Comparison of ENCODE assay signal across 27 cellular contexts in the genomic region with DNA sequence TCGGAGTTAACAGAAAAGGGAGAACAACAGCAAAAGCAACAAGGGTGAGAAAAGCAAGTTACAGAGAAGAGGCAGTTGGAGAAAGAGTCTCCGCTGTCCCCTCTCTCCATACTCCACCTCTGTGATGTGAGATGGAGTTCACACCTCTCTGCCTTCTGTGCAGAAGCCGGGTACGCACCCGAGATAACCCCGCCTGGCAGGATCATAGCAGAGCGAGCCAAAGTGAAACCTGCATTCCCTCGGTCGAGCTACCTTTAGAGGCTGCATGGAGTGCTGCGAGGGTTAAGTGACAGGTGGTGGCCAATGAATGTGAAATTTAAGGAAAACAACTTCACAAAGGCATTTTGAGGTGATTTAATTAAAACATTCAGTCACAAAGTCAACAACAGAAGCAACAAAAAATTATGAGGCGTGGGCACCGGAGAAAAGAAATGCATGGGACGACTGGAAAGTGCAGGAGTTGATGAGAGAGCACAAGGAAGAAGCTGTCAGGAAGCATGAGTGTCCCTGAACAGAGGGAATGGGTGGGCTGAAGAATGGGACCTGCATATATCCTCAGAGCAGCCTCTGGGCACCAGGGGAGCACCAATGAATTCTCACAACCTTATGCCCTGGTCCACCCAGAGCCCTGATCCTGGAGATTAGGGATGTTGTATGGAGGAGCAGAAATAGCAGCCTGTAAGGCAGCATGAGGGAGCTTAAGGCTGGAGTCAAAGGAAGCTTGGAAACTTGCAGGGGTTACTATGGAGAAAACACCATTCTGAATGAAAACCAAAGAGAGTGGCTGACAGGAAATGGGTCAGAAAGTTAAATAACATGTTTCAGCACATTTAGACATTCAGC.
DNase-seq lines count a peak whose midpoint lies in the region; ATAC-seq, FAIRE-seq and TF ChIP-seq lines count a peak whose summit lies in the region.
"Had no signal": no experiment of that assay in that cellular context is flagged by ENCODE, and none has a peak within 500 bp of the region (broad histone marks: within the 10 kb centered on the region; RNA-seq: fewer than 3 reads in every experiment).

No MANE protein-coding gene starts in this region.

- no peak overlapping the region for H2BK5ac ChIP-seq in neuronal stem cell (ENCODE audit: low read length)

- FAIRE-seq in keratinocyte (lab: Jason Lieb, UNC) = peak; percentile 43
- FAIRE-seq in urothelium cell line (lab: Jason Lieb, UNC) = peak; percentile 30
- FAIRE-seq: endothelial cell of umbilical vein, G401.6, GM12878, TTC549 had no signal

- no peak overlapping the region for H2BK15ac ChIP-seq in neuronal stem cell (ENCODE audit: low read length)

- H3K9me3 Mint-ChIP-seq in activated naive CD4-positive, alpha-beta T cell treated with anti-CD3 and anti-CD28 coated beads, Interleukin-2, amount 50 U/mL, for 24 hours = no peaks in the 10 kb centered on the region
- peaks cover 1% of the 10 kb centered on the region for H3K9me3 Mint-ChIP-seq in activated naive CD4-positive, alpha-beta T cell treated with anti-CD3 and anti-CD28 coated beads for 36 hours
- H3K9me3 Mint-ChIP-seq: activated naive CD8-positive, alpha-beta T cell treated with anti-CD3 and anti-CD28 coated beads for 36 hours; activated T-helper 1 cell treated with anti-CD3 and anti-CD28 coated beads, Interleukin-12 subunit alpha, Interleukin-12 subunit beta, Interleukin-2, Interleukin-4 antibody, amounts not matched to agents 30 ng/mL and 10 ng/mL and 1 ng/mL, durations not matched to agents 14 hours and 24 hours and 36 hours had no signal

- no peaks in the 10 kb centered on the region for H3K4me1 Mint-ChIP-seq in activated naive CD4-positive, alpha-beta T cell treated with anti-CD3 and anti-CD28 coated beads, Interleukin-2, amount 50 U/mL, for 24 hours
- no peaks in the 10 kb centered on the region for H3K4me1 Mint-ChIP-seq in activated naive CD4-positive, alpha-beta T cell treated with anti-CD3 and anti-CD28 coated beads for 36 hours (ENCODE audit: low read depth)
- H3K4me1 Mint-ChIP-seq: activated naive CD8-positive, alpha-beta T cell treated with anti-CD3 and anti-CD28 coated beads for 36 hours; stimulated activated naive CD8-positive, alpha-beta T cell treated with anti-CD3 and anti-CD28 coated beads, Interleukin-15, amount 100 ng/mL, for 72 hours had no signal

- CTCF ChIA-PET in activated naive CD4-positive, alpha-beta T cell treated with anti-CD3 and anti-CD28 coated beads for 36 hours (lab: Charles Lee) = interaction anchor here (1.0 kb wide), 1 partner anchor 42 kb away, joined by 4 read pairs; no protein-coding TSS in a partner anchor

- H3K9me3 ChIP-seq in keratinocyte (ENCODE audit: control insufficient read depth, low read depth, low read length) (no peaks in the 10 kb centered on the region), neuronal stem cell (replicated peaks in 1 of 2; ENCODE audit: control insufficient read depth in 2 of 2, insufficient read depth in 1 of 2, low read depth in 1 of 2, low read length in 2 of 2) (no peaks in the 10 kb centered on the region), GM23248 (ENCODE audit: low read depth) (no peaks in the 10 kb centered on the region)
- H3K9me3 ChIP-seq: body of pancreas, neutrophil had no signal

- dilution Hi-C loops in keratinocyte (cut with MboI; ENCODE audit: extremely low pct_ligation_motif_present, low sequenced_read_pairs) = no loop called here

- H3K9ac ChIP-seq in keratinocyte (ENCODE audit: control insufficient read depth, extremely low read depth, insufficient read depth, low read length) (no peak overlapping the region), neuronal stem cell (ENCODE audit: low read depth, low read length, poor library complexity) (no peak overlapping the region), GM23248 (no peak overlapping the region)

- H3K27ac ChIP-seq in keratinocyte (ENCODE audit: control insufficient read depth, insufficient read depth, low read length) = no peak overlapping the region
- H3K27ac ChIP-seq in neuronal stem cell (replicated peaks; ENCODE audit: low read length) = no peak overlapping the region
- no peak overlapping the region for H3K27ac ChIP-seq in GM23248
- H3K27ac ChIP-seq: body of pancreas, coronary artery, neutrophil had no signal

- H3K36me3 Mint-ChIP-seq in activated naive CD4-positive, alpha-beta T cell treated with anti-CD3 and anti-CD28 coated beads, Interleukin-2, amount 50 U/mL, for 24 hours = no peaks in the 10 kb centered on the region
- H3K36me3 Mint-ChIP-seq in activated naive CD4-positive, alpha-beta T cell treated with anti-CD3 and anti-CD28 coated beads for 36 hours (ENCODE audit: low read depth) = no peaks in the 10 kb centered on the region
- H3K36me3 Mint-ChIP-seq: activated naive CD8-positive, alpha-beta T cell treated with anti-CD3 and anti-CD28 coated beads for 36 hours had no signal

- H3K79me2 ChIP-seq in keratinocyte (ENCODE audit: control insufficient read depth, insufficient read depth, low read length) (no peaks in the 10 kb centered on the region), GM23248 (ENCODE audit: insufficient read depth) (no peaks in the 10 kb centered on the region)

- intact Hi-C loops in activated naive CD4-positive, alpha-beta T cell treated with anti-CD3 and anti-CD28 coated beads for 36 hours (cut with micrococcal nuclease) = no loop called here
- intact Hi-C loops in Right ventricle myocardium inferior (cut with DNase I) = no loop called here

- H3K4ac ChIP-seq in neuronal stem cell (ENCODE audit: low read length) = no peak overlapping the region

- WGBS in neuronal stem cell (ENCODE audit: extremely low coverage in 2 of 2, insufficient read length in 2 of 2, insufficient replicate concordance in 1 of 2), 2 donors = no CpG with 5 or more reads among the region's 13 CpGs
- 47 to 51% methylated on average over 13 of the region's 13 CpGs for WGBS in GM23248 (ENCODE audit: low coverage in 1 of 2, low lambda C conversion rate in 2 of 2, missing lambda C conversion rate in 2 of 2), 2 experiments

- H4K20me1 ChIP-seq in keratinocyte (ENCODE audit: control insufficient read depth, extremely low read depth, insufficient read depth, low read length) (no peaks in the 10 kb centered on the region), GM23248 (ENCODE audit: insufficient read depth) (no peaks in the 10 kb centered on the region)

- no peak for ATAC-seq in Right ventricle myocardium inferior
- ATAC-seq: body of pancreas; GM12878; right cardiac atrium; stimulated activated naive CD8-positive, alpha-beta T cell treated with anti-CD3 and anti-CD28 coated beads, Interleukin-15, amount 100 ng/mL, for 72 hours had no signal

- no peaks in the 10 kb centered on the region for H3F3A ChIP-seq in GM23248 (ENCODE audit: insufficient read depth)

- H3K36me3 ChIP-seq in keratinocyte (ENCODE audit: control insufficient read depth in 2 of 2, extremely low read depth in 1 of 2, insufficient read depth in 2 of 2, low read length in 2 of 2) = no peaks in the 10 kb centered on the region
- H3K36me3 ChIP-seq in neuronal stem cell (replicated peaks in 1 of 2; ENCODE audit: control insufficient read depth in 2 of 2, insufficient read depth in 2 of 2, low read length in 2 of 2) = no peaks in the 10 kb centered on the region
- H3K36me3 ChIP-seq in GM23248 (ENCODE audit: low read depth) = no peaks in the 10 kb centered on the region
- H3K36me3 ChIP-seq: neutrophil had no signal

- H3K4me2 ChIP-seq in keratinocyte (ENCODE audit: control insufficient read depth, extremely low read depth, insufficient read depth, low read depth, low read length) = peak overlapping the region; percentile 76
- H3K4me2 ChIP-seq in neuronal stem cell (ENCODE audit: insufficient read depth, low read length, poor library complexity, severe bottlenecking) = no peak overlapping the region
- H3K4me2 ChIP-seq in GM23248 (ENCODE audit: unreplicated experiment) = no peak overlapping the region

- H3K9me1 ChIP-seq in keratinocyte (ENCODE audit: control insufficient read depth, extremely low read depth, insufficient read depth, low read length) = no peaks in the 10 kb centered on the region

- H3K14ac ChIP-seq in neuronal stem cell (ENCODE audit: low read length) = no peak overlapping the region

- in situ Hi-C loops in GM23248 (cut with MboI) = no loop called here

- no peak overlapping the region for H3K18ac ChIP-seq in neuronal stem cell (ENCODE audit: low read length)

- no peak overlapping the region for H4K8ac ChIP-seq in neuronal stem cell (ENCODE audit: low read depth, low read length)

- H3K27me3 Mint-ChIP-seq in activated naive CD4-positive, alpha-beta T cell treated with anti-CD3 and anti-CD28 coated beads, Interleukin-2, amount 50 U/mL, for 24 hours = peaks cover 6% of the 10 kb centered on the region
- H3K27me3 Mint-ChIP-seq in activated naive CD4-positive, alpha-beta T cell treated with anti-CD3 and anti-CD28 coated beads for 36 hours (ENCODE audit: low read depth) = peaks cover 11% of the 10 kb centered on the region

- H3K23ac ChIP-seq in neuronal stem cell (ENCODE audit: low read depth, low read length, poor library complexity) = no peak overlapping the region

- no peaks in the 10 kb centered on the region for H3K4me1 ChIP-seq in keratinocyte (ENCODE audit: control insufficient read depth, extremely low read depth, insufficient read depth, low read length)
- H3K4me1 ChIP-seq in neuronal stem cell (ENCODE audit: control insufficient read depth in 2 of 2, insufficient read depth in 1 of 2, low read depth in 1 of 2, low read length in 2 of 2) = peaks cover 0 to 2% of the 10 kb centered on the region in 2 donors
- no peaks in the 10 kb centered on the region for H3K4me1 ChIP-seq in GM23248 (ENCODE audit: insufficient read depth)
- H3K4me1 ChIP-seq: body of pancreas had no signal

- DNase-seq in activated naive CD4-positive, alpha-beta T cell treated with anti-CD3 and anti-CD28 coated beads for 36 hours = no peak
- DNase-seq in keratinocyte (ENCODE audit: low read depth, low spot score) (no peak), neuronal stem cell (ENCODE audit: low spot score) (no peak), urothelium cell line (ENCODE audit: low spot score) (no peak), GM23248 (no peak), Right ventricle myocardium inferior (ENCODE audit: missing footprints) (no peak), AML-193 (lab: John Stamatoyannopoulos, UW) (no peak)
- DNase-seq: activated naive CD8-positive, alpha-beta T cell treated with anti-CD3 and anti-CD28 coated beads for 36 hours; body of pancreas; C1 segment of cervical spinal cord; foreskin fibroblast; hypothalamus; KG1; NCI-H2081; NCI-H524 treated with DMSO at 0.1 percent for 48 hours; right cardiac atrium; SHP77 treated with DMSO at 0.1 percent for 48 hours; stimulated activated CD4-positive, alpha-beta T cell treated with anti-CD3 and anti-CD28 coated beads, Interleukin-2, amount 100 ng/mL, for 24 hours; stimulated activated naive CD8-positive, alpha-beta T cell treated with anti-CD3 and anti-CD28 coated beads, Interleukin-15, amount 100 ng/mL, for 72 hours had no signal

- H4K91ac ChIP-seq in neuronal stem cell (ENCODE audit: low read depth, low read length, poor library complexity) = no peak overlapping the region

- H3K4me3 Mint-ChIP-seq in activated naive CD4-positive, alpha-beta T cell treated with anti-CD3 and anti-CD28 coated beads, Interleukin-2, amount 50 U/mL, for 24 hours = no peak overlapping the region
- H3K4me3 Mint-ChIP-seq in activated naive CD4-positive, alpha-beta T cell treated with anti-CD3 and anti-CD28 coated beads for 36 hours = no peak overlapping the region
- H3K4me3 Mint-ChIP-seq: activated naive CD8-positive, alpha-beta T cell treated with anti-CD3 and anti-CD28 coated beads for 36 hours; activated T-helper 1 cell treated with anti-CD3 and anti-CD28 coated beads, Interleukin-12 subunit alpha, Interleukin-12 subunit beta, Interleukin-2, Interleukin-4 antibody, amounts not matched to agents 30 ng/mL and 10 ng/mL and 1 ng/mL, durations not matched to agents 14 hours and 24 hours and 36 hours; stimulated activated naive CD8-positive, alpha-beta T cell treated with anti-CD3 and anti-CD28 coated beads, Interleukin-15, amount 100 ng/mL, for 72 hours had no signal

- peaks cover 2% of the 10 kb centered on the region for H3K27me3 ChIP-seq in keratinocyte (ENCODE audit: control insufficient read depth, extremely low read depth, insufficient read depth, low read length)
- no peaks in the 10 kb centered on the region for H3K27me3 ChIP-seq in neuronal stem cell (ENCODE audit: control insufficient read depth in 3 of 3, insufficient read depth in 3 of 3, low read depth in 1 of 3, low read length in 3 of 3)
- peaks cover 18% of the 10 kb centered on the region for H3K27me3 ChIP-seq in GM23248 (replicated peaks; ENCODE audit: insufficient read depth)
- H3K27me3 ChIP-seq: body of pancreas, neutrophil had no signal

- H2AFZ ChIP-seq in keratinocyte (ENCODE audit: control insufficient read depth, low read length) = peak overlapping the region; percentile 56
- H2AFZ ChIP-seq in neuronal stem cell (ENCODE audit: low read length) = peak overlapping the region; percentile 21
- no peak overlapping the region for H2AFZ ChIP-seq in GM23248

- H2AK5ac ChIP-seq in neuronal stem cell (ENCODE audit: low read depth, low read length) = no peak overlapping the region

- no peak for TF ChIP-seq CTCF in keratinocyte (optimal IDR thresholded peaks at IDR 0.05 in 1 of 3, IDR thresholded peaks at IDR 0.05 in 1 of 3, conservative IDR thresholded peaks at IDR 0.05 in 1 of 3; ENCODE audit: extremely low read depth in 1 of 3, insufficient read depth in 2 of 3, low read length in 3 of 3)

- H3K9me2 ChIP-seq in GM23248 (ENCODE audit: insufficient read depth) = no peaks in the 10 kb centered on the region

- H3K4me3 ChIP-seq in keratinocyte (ENCODE audit: control insufficient read depth in 2 of 3, extremely low read depth in 1 of 3, insufficient read depth in 2 of 3, low read depth in 1 of 3, low read length in 3 of 3) (peak overlapping the region in 2 of 3 experiments; percentile 45 to 47), neuronal stem cell (ENCODE audit: low read length in 2 of 2) (no peak overlapping the region), GM23248 (no peak overlapping the region)
- H3K4me3 ChIP-seq: body of pancreas, coronary artery, GM12878 had no signal

- H2BK120ac ChIP-seq in neuronal stem cell (ENCODE audit: low read depth, low read length) = no peak overlapping the region

- no peak overlapping the region for H2BK12ac ChIP-seq in neuronal stem cell (ENCODE audit: low read length)

- peak overlapping the region; percentile 9 for H3K27ac Mint-ChIP-seq in activated naive CD4-positive, alpha-beta T cell treated with anti-CD3 and anti-CD28 coated beads, Interleukin-2, amount 50 U/mL, for 24 hours
- H3K27ac Mint-ChIP-seq in activated naive CD4-positive, alpha-beta T cell treated with anti-CD3 and anti-CD28 coated beads for 36 hours = no peak overlapping the region
- H3K27ac Mint-ChIP-seq: activated naive CD8-positive, alpha-beta T cell treated with anti-CD3 and anti-CD28 coated beads for 36 hours; activated T-helper 1 cell treated with anti-CD3 and anti-CD28 coated beads, Interleukin-12 subunit alpha, Interleukin-12 subunit beta, Interleukin-2, Interleukin-4 antibody, amounts not matched to agents 30 ng/mL and 10 ng/mL and 1 ng/mL, durations not matched to agents 14 hours and 24 hours and 36 hours; stimulated activated naive CD8-positive, alpha-beta T cell treated with anti-CD3 and anti-CD28 coated beads, Interleukin-15, amount 100 ng/mL, for 72 hours had no signal

- no peaks in the 10 kb centered on the region for H3K79me1 ChIP-seq in neuronal stem cell (ENCODE audit: low read depth, low read length)

Comparison
In these comparisons a context has a peak if more than half of its experiments do, and no peak if none do; other contexts are left out.
1. H3K4me3 ChIP-seq: peak in keratinocyte (2 of 3); none in neuronal stem cell (0 of 2) and GM23248 (single experiment).